ENCODE assay signal across 1 cellular context in the genomic region with DNA sequence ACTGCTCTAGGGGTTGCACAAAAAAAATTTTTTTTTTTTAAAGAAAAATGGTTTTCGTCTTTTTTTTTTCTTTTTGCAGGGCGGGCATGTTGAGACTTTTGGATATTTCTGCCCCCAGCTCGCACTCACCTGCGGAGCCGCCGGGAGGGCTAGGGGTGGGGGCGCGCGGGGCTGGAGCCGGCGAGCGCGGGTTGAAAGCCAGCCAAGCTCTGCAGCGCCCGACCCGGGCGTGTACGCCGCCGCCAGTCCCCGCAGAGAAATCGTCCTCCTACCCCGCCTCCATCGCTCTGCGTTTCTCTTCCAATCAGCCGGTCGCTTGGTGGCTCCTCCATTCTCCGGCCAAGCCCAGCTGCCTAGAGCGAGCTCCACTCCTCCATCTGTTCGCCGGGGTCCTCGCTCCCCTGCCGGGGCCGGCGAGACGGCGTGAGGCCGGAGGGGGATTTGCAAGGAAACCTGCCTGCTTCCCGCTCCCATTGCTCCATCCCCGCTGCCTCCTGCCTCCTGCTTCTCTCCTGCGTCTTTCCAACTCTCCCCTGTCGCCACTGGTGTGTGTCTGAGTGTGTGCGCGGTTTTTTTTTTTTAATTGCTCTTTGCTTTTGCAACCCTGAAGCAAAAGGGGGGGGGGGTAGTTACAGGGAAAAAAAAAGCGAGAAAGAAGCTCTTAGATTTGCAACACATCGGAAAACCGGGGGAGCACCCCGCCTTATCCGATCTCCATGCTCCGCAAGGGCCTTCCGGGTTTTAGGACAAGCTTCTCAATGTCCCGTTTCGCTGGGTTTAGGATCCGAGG.
TF ChIP-seq lines count a peak whose summit lies in the region.

No MANE protein-coding gene starts in this region.

TF ChIP-seq in HEK293, 187 proteins besides CTCF, POLR2A, EP300 and RAD21 (continued from another document and continues in another):
- TF ChIP-seq, protein P1, sequence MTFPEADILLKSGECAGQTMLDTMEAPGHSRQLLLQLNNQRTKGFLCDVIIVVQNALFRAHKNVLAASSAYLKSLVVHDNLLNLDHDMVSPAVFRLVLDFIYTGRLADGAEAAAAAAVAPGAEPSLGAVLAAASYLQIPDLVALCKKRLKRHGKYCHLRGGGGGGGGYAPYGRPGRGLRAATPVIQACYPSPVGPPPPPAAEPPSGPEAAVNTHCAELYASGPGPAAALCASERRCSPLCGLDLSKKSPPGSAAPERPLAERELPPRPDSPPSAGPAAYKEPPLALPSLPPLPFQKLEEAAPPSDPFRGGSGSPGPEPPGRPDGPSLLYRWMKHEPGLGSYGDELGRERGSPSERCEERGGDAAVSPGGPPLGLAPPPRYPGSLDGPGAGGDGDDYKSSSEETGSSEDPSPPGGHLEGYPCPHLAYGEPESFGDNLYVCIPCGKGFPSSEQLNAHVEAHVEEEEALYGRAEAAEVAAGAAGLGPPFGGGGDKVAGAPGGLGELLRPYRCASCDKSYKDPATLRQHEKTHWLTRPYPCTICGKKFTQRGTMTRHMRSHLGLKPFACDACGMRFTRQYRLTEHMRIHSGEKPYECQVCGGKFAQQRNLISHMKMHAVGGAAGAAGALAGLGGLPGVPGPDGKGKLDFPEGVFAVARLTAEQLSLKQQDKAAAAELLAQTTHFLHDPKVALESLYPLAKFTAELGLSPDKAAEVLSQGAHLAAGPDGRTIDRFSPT (tag by site-specific recombination; IDR thresholded peaks at IDR 0.05), result 0 out of 2 replicates have a peak, but pooled peaks have one; percentile 30
- peak; percentile 86 for TF ChIP-seq ZBTB26 (tag by site-specific recombination; optimal IDR thresholded peaks at IDR 0.05)
- TF ChIP-seq, protein P2, sequence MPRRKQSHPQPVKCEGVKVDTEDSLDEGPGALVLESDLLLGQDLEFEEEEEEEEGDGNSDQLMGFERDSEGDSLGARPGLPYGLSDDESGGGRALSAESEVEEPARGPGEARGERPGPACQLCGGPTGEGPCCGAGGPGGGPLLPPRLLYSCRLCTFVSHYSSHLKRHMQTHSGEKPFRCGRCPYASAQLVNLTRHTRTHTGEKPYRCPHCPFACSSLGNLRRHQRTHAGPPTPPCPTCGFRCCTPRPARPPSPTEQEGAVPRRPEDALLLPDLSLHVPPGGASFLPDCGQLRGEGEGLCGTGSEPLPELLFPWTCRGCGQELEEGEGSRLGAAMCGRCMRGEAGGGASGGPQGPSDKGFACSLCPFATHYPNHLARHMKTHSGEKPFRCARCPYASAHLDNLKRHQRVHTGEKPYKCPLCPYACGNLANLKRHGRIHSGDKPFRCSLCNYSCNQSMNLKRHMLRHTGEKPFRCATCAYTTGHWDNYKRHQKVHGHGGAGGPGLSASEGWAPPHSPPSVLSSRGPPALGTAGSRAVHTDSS (tag by site-specific recombination; IDR thresholded peaks at IDR 0.05), result no peak
- no peak for TF ChIP-seq ZNF146 (tag by site-specific recombination; IDR thresholded peaks at IDR 0.05)
- TF ChIP-seq KLF16 (tag by site-specific recombination; IDR thresholded peaks at IDR 0.05), result 0 out of 2 replicates have a peak, but pooled peaks have one; percentile 17
- TF ChIP-seq PRDM1 (tag by site-specific recombination; IDR thresholded peaks at IDR 0.05), result peak; percentile 63
- TF ChIP-seq ZNF629 (tag by site-specific recombination; IDR thresholded peaks at IDR 0.05), result peak; percentile 34
- peak; percentile 48 for TF ChIP-seq ZSCAN4 (tag by site-specific recombination; IDR thresholded peaks at IDR 0.05)
- no peak for TF ChIP-seq ZNF777 (tag by site-specific recombination; IDR thresholded peaks at IDR 0.05; ENCODE audit: borderline replicate concordance)
- TF ChIP-seq ZNF404 (tag by site-specific recombination; IDR thresholded peaks at IDR 0.05), result no peak
- TF ChIP-seq, protein P3, sequence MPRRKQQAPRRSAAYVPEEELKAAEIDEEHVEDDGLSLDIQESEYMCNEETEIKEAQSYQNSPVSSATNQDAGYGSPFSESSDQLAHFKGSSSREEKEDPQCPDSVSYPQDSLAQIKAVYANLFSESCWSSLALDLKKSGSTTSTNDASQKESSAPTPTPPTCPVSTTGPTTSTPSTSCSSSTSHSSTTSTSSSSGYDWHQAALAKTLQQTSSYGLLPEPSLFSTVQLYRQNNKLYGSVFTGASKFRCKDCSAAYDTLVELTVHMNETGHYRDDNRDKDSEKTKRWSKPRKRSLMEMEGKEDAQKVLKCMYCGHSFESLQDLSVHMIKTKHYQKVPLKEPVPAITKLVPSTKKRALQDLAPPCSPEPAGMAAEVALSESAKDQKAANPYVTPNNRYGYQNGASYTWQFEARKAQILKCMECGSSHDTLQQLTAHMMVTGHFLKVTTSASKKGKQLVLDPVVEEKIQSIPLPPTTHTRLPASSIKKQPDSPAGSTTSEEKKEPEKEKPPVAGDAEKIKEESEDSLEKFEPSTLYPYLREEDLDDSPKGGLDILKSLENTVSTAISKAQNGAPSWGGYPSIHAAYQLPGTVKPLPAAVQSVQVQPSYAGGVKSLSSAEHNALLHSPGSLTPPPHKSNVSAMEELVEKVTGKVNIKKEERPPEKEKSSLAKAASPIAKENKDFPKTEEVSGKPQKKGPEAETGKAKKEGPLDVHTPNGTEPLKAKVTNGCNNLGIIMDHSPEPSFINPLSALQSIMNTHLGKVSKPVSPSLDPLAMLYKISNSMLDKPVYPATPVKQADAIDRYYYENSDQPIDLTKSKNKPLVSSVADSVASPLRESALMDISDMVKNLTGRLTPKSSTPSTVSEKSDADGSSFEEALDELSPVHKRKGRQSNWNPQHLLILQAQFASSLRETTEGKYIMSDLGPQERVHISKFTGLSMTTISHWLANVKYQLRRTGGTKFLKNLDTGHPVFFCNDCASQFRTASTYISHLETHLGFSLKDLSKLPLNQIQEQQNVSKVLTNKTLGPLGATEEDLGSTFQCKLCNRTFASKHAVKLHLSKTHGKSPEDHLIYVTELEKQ (tag by site-specific recombination; IDR thresholded peaks at IDR 0.05; ENCODE audit: borderline replicate concordance), result no peak
- TF ChIP-seq, protein P4, sequence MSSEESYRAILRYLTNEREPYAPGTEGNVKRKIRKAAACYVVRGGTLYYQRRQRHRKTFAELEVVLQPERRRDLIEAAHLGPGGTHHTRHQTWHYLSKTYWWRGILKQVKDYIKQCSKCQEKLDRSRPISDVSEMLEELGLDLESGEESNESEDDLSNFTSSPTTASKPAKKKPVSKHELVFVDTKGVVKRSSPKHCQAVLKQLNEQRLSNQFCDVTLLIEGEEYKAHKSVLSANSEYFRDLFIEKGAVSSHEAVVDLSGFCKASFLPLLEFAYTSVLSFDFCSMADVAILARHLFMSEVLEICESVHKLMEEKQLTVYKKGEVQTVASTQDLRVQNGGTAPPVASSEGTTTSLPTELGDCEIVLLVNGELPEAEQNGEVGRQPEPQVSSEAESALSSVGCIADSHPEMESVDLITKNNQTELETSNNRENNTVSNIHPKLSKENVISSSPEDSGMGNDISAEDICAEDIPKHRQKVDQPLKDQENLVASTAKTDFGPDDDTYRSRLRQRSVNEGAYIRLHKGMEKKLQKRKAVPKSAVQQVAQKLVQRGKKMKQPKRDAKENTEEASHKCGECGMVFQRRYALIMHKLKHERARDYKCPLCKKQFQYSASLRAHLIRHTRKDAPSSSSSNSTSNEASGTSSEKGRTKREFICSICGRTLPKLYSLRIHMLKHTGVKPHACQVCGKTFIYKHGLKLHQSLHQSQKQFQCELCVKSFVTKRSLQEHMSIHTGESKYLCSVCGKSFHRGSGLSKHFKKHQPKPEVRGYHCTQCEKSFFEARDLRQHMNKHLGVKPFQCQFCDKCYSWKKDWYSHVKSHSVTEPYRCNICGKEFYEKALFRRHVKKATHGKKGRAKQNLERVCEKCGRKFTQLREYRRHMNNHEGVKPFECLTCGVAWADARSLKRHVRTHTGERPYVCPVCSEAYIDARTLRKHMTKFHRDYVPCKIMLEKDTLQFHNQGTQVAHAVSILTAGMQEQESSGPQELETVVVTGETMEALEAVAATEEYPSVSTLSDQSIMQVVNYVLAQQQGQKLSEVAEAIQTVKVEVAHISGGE (tag by site-specific recombination; conservative IDR thresholded peaks at IDR 0.05; ENCODE audit: low read depth), result peak; percentile 32; the same call in 1 of the 2 replicates
- TF ChIP-seq KLF8 (tag by site-specific recombination; IDR thresholded peaks at IDR 0.05), result peak; percentile 89
- TF ChIP-seq ZNF549 (tag by site-specific recombination; IDR thresholded peaks at IDR 0.05), result no peak
- TF ChIP-seq, protein P5, sequence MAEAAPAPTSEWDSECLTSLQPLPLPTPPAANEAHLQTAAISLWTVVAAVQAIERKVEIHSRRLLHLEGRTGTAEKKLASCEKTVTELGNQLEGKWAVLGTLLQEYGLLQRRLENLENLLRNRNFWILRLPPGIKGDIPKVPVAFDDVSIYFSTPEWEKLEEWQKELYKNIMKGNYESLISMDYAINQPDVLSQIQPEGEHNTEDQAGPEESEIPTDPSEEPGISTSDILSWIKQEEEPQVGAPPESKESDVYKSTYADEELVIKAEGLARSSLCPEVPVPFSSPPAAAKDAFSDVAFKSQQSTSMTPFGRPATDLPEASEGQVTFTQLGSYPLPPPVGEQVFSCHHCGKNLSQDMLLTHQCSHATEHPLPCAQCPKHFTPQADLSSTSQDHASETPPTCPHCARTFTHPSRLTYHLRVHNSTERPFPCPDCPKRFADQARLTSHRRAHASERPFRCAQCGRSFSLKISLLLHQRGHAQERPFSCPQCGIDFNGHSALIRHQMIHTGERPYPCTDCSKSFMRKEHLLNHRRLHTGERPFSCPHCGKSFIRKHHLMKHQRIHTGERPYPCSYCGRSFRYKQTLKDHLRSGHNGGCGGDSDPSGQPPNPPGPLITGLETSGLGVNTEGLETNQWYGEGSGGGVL (tag by site-specific recombination; IDR thresholded peaks at IDR 0.05), result peak; percentile 59; the same call in 1 of the 2 replicates
- no peak for TF ChIP-seq ZNF426 (tag by site-specific recombination; IDR thresholded peaks at IDR 0.05)
- TF ChIP-seq, protein P6, sequence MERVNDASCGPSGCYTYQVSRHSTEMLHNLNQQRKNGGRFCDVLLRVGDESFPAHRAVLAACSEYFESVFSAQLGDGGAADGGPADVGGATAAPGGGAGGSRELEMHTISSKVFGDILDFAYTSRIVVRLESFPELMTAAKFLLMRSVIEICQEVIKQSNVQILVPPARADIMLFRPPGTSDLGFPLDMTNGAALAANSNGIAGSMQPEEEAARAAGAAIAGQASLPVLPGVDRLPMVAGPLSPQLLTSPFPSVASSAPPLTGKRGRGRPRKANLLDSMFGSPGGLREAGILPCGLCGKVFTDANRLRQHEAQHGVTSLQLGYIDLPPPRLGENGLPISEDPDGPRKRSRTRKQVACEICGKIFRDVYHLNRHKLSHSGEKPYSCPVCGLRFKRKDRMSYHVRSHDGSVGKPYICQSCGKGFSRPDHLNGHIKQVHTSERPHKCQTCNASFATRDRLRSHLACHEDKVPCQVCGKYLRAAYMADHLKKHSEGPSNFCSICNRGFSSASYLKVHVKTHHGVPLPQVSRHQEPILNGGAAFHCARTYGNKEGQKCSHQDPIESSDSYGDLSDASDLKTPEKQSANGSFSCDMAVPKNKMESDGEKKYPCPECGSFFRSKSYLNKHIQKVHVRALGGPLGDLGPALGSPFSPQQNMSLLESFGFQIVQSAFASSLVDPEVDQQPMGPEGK (tag by site-specific recombination; IDR thresholded peaks at IDR 0.05), result peak; percentile 85
- TF ChIP-seq ZNF843 (tag by site-specific recombination; IDR thresholded peaks at IDR 0.05), result no peak; the same call in 1 of the 2 replicates
- no peak for TF ChIP-seq ZNF792 (tag by site-specific recombination; IDR thresholded peaks at IDR 0.05)
- no peak for TF ChIP-seq ATF2 (tag by site-specific recombination; IDR thresholded peaks at IDR 0.05; ENCODE audit: low read depth)
- TF ChIP-seq ZNF48 (tag by site-specific recombination; IDR thresholded peaks at IDR 0.05), result no peak
- peak; percentile 74; the same call in 1 of the 2 replicates for TF ChIP-seq MZF1 (tag by site-specific recombination; IDR thresholded peaks at IDR 0.05; ENCODE audit: borderline replicate concordance)
- TF ChIP-seq ZNF560 (tag by site-specific recombination; IDR thresholded peaks at IDR 0.05; ENCODE audit: borderline replicate concordance), result no peak
- TF ChIP-seq ZFP37 (tag by site-specific recombination; IDR thresholded peaks at IDR 0.05), result peak; percentile 28; the same call in 1 of the 2 replicates
- TF ChIP-seq, protein P7, sequence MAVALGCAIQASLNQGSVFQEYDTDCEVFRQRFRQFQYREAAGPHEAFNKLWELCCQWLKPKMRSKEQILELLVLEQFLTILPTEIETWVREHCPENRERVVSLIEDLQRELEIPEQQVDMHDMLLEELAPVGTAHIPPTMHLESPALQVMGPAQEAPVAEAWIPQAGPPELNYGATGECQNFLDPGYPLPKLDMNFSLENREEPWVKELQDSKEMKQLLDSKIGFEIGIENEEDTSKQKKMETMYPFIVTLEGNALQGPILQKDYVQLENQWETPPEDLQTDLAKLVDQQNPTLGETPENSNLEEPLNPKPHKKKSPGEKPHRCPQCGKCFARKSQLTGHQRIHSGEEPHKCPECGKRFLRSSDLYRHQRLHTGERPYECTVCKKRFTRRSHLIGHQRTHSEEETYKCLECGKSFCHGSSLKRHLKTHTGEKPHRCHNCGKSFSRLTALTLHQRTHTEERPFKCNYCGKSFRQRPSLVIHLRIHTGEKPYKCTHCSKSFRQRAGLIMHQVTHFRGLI (tag by site-specific recombination; IDR thresholded peaks at IDR 0.05), result peak; percentile 93
- peak; percentile 86; the same call in 1 of the 2 replicates for TF ChIP-seq ZNF335 (tag by site-specific recombination; conservative IDR thresholded peaks at IDR 0.05)
- peak; percentile 64; the same call in 1 of the 2 replicates for TF ChIP-seq ZNF596 (tag by site-specific recombination; IDR thresholded peaks at IDR 0.05)
- TF ChIP-seq GFI1B (tag by site-specific recombination; IDR thresholded peaks at IDR 0.05), result no peak
